In the genomic region with DNA sequence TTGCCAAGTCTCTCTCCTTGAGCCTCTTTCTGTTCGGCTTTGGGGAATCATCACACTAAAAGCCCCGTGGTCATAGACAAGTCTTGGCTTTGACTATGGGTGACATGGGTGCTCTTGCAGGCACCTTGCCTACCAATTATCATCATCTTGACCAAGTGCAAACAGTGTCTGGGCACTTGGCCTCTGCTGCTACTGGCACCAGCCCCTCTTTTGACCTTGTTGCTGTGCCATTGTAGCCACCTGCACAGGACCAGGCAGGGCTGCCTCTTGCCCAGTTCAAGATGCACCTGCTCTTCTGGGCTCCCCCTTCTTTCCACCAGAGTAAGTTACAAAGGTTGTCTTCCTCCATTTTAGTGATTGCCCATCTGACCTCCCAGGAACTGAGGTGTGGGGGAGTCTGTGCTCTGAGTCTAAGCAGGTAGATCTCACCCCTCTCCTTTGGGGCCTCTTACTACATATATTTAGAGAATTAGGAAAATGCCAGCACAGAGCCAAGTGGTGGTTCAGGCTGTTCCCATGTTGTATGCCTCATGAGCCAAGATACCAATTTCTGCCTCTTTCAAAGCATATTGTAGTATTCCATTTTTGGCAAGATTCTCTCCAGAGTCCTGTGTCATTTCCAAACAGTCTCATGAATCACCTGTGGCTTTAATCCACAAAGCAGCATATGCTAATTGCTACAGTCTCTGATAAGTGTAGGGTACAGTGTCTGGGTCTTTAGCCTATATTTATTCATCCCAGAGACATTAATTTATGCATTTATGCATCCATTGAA, we compare ENCODE assay signal across 19 cellular contexts.
A peak's percentile ranks its signal among the peaks of the same experiment; 100 is the strongest.
DNase-seq lines count a peak whose midpoint lies in the region; ATAC-seq and FAIRE-seq lines count a peak whose summit lies in the region.
"Had no signal": no experiment of that assay in that cellular context is flagged by ENCODE, and none has a peak within 500 bp of the region (broad histone marks: within the 10 kb centered on the region; RNA-seq: fewer than 3 reads in every experiment).

No MANE protein-coding gene starts in this region.

- no peaks in the 10 kb centered on the region for H3K4me1 Mint-ChIP-seq in stimulated activated effector memory CD8-positive, alpha-beta T cell treated with anti-CD3 and anti-CD28 coated beads, Interleukin-12 subunit alpha, Interleukin-12 subunit beta, amount 100 ng/mL, for 72 hours
- H3K4me1 Mint-ChIP-seq: B cell, IgD-negative memory B cell had no signal

- no peaks in the 10 kb centered on the region for H3K36me3 ChIP-seq in small intestine (ENCODE audit: control insufficient read depth in 2 of 2, insufficient read depth in 2 of 2, low read length in 2 of 2)
- H3K36me3 ChIP-seq: BLaER1 treated with 17β-estradiol and CSF1 and Interleukin-3, amounts not matched to agents 10 nM and 100 nM had no signal

- H3K4me3 ChIP-seq in small intestine (ENCODE audit: low read depth in 1 of 2, low read length in 2 of 2), result no peak overlapping the region
- H3K4me3 ChIP-seq: BLaER1 treated with 17β-estradiol and CSF1 and Interleukin-3, amounts not matched to agents 10 nM and 100 nM; GM12878 had no signal

- H3K27ac ChIP-seq in small intestine (ENCODE audit: low read depth in 1 of 2, low read length in 1 of 2), result no peak overlapping the region
- H3K27ac ChIP-seq: BLaER1 treated with 17β-estradiol and CSF1 and Interleukin-3, amounts not matched to agents 10 nM and 100 nM had no signal

- no peak overlapping the region for H3K4me3 Mint-ChIP-seq in stimulated activated effector memory CD8-positive, alpha-beta T cell treated with anti-CD3 and anti-CD28 coated beads, Interleukin-12 subunit alpha, Interleukin-12 subunit beta, amount 100 ng/mL, for 72 hours
- H3K4me3 Mint-ChIP-seq: B cell; CD8-positive, alpha-beta T cell; IgD-negative memory B cell had no signal

- no peak for FAIRE-seq in small intestine (lab: Jason Lieb, UNC)
- FAIRE-seq: GM12878, HepG2 had no signal

- no peaks in the 10 kb centered on the region for H3K9me3 ChIP-seq in small intestine (ENCODE audit: control insufficient read depth, low read depth)

- no peak overlapping the region for H3K27ac Mint-ChIP-seq in stimulated activated effector memory CD8-positive, alpha-beta T cell treated with anti-CD3 and anti-CD28 coated beads, Interleukin-12 subunit alpha, Interleukin-12 subunit beta, amount 100 ng/mL, for 72 hours
- H3K27ac Mint-ChIP-seq: B cell; CD8-positive, alpha-beta T cell; IgD-negative memory B cell had no signal

- DNase-seq in G401 (ENCODE audit: low spot score), result peak; percentile 86
- DNase-seq in NCI-H69 (lab: John Stamatoyannopoulos, UW), result peak; percentile 85
- peak; percentile 47 for DNase-seq in cerebellum (ENCODE audit: low spot score)
- no peak for DNase-seq in stimulated activated effector memory CD8-positive, alpha-beta T cell treated with anti-CD3 and anti-CD28 coated beads, Interleukin-12 subunit alpha, Interleukin-12 subunit beta, amount 100 ng/mL, for 72 hours (ENCODE audit: low spot score in 2 of 2)
- no peak for DNase-seq in RPMI8226
- DNase-seq in small intestine, result no peak
- DNase-seq in NK-92 (lab: John Stamatoyannopoulos, UW; ENCODE audit: unreplicated experiment), result no peak
- DNase-seq: 8988T; Calu3; CD8-positive, alpha-beta T cell; DMS79 treated with DMSO at 0.1 percent for 48 hours; GOT3 had no signal

- H3K9me3 Mint-ChIP-seq in stimulated activated effector memory CD8-positive, alpha-beta T cell treated with anti-CD3 and anti-CD28 coated beads, Interleukin-12 subunit alpha, Interleukin-12 subunit beta, amount 100 ng/mL, for 72 hours, result no peaks in the 10 kb centered on the region
- H3K9me3 Mint-ChIP-seq: H9 had no signal

- H3K36me3 Mint-ChIP-seq in stimulated activated effector memory CD8-positive, alpha-beta T cell treated with anti-CD3 and anti-CD28 coated beads, Interleukin-12 subunit alpha, Interleukin-12 subunit beta, amount 100 ng/mL, for 72 hours, result no peaks in the 10 kb centered on the region
- H3K36me3 Mint-ChIP-seq: CD8-positive, alpha-beta T cell had no signal

- in situ Hi-C loops in G401 (cut with HindIII; ENCODE audit: low sequenced_read_pairs), result no loop called here

- H3K27me3 ChIP-seq in small intestine (ENCODE audit: control insufficient read depth in 2 of 2, insufficient read depth in 2 of 2, low read length in 2 of 2), result peaks cover 0 to 2% of the 10 kb centered on the region in 2 donors
- H3K27me3 ChIP-seq: BLaER1 treated with 17β-estradiol and CSF1 and Interleukin-3, amounts not matched to agents 10 nM and 100 nM had no signal

- H3K4me1 ChIP-seq in small intestine (ENCODE audit: control insufficient read depth in 2 of 2, insufficient read depth in 1 of 2, low read depth in 1 of 2, low read length in 1 of 2), result no peaks in the 10 kb centered on the region

- 79 to 90% (median 89%) methylated on average over 2 of the region's 2 CpGs for WGBS in small intestine, 3 donors

- ATAC-seq in stimulated activated effector memory CD8-positive, alpha-beta T cell treated with anti-CD3 and anti-CD28 coated beads, Interleukin-12 subunit alpha, Interleukin-12 subunit beta, amount 100 ng/mL, for 72 hours, result peak; percentile 11
- no peak for ATAC-seq in GM19035 (IDR thresholded peaks at IDR 0.05; ENCODE audit: unreplicated experiment)
- ATAC-seq: CD8-positive, alpha-beta T cell; GM12878; HepG2 had no signal

Comparison
In these comparisons a context has a peak if more than half of its experiments do, and no peak if none do; other contexts are left out.
1. DNase-seq: peak in G401 (single experiment), NCI-H69 (single experiment) and cerebellum (single experiment); none in stimulated activated effector memory CD8-positive, alpha-beta T cell treated with anti-CD3 and anti-CD28 coated beads, Interleukin-12 subunit alpha, Interleukin-12 subunit beta, amount 100 ng/mL, for 72 hours (0 of 2), RPMI8226 (single experiment), small intestine (single experiment) and NK-92 (single experiment).